1 cellular context compared by ENCODE assay signal in the genomic region with DNA sequence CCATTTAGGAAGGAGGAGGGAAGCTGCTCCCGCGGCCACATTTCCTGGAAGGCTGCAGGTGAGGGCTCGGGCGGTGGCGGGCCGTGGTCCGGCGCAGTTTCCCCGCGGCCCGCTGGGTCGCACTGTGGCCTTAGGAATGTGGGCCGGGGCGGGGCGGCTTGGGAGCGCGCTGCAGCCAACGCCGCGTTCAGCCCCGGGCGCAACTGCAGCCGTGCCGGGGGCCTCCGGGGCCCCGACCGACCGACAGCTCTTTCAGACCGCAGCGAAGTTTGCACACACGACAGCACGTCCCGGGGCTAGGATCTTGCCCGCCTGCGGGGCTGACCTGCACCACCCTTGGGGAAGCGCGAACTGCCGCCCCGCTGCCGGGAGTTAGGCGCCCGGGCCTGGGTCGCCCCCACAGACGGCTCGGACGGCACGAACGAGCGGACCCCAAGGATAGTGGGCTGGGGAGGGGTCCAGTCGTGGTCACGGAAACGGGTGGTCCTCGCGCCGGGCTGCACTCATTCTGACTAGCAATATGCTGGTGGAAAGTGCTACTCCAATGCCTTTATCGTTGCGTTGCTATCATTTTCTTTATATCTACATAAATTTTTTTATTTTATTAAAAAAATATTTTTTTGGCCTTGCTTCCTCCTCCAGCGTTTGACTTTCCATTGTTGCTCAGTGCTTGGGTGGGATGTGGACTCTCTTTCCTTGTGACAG.
TF ChIP-seq lines count a peak whose summit lies in the region.

No MANE protein-coding gene starts in this region.

TF ChIP-seq in WTC11, 78 proteins besides CTCF, POLR2A, EP300 and RAD21 (continued from another document and continues in another):
- TF ChIP-seq, protein P1, sequence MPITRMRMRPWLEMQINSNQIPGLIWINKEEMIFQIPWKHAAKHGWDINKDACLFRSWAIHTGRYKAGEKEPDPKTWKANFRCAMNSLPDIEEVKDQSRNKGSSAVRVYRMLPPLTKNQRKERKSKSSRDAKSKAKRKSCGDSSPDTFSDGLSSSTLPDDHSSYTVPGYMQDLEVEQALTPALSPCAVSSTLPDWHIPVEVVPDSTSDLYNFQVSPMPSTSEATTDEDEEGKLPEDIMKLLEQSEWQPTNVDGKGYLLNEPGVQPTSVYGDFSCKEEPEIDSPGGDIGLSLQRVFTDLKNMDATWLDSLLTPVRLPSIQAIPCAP (CRISPR knock-in tag; IDR thresholded peaks at IDR 0.05), result no peak
- TF ChIP-seq NFATC4 (CRISPR knock-in tag; IDR thresholded peaks at IDR 0.05) (no peak), SP1 (CRISPR knock-in tag; conservative IDR thresholded peaks at IDR 0.05) (no peak; the same call in 1 of the 2 replicates), TCF7 (CRISPR knock-in tag; IDR thresholded peaks at IDR 0.05; ENCODE audit: low read depth) (no peak), JUN (CRISPR knock-in tag; IDR thresholded peaks at IDR 0.05) (no peak), SMAD4 (CRISPR knock-in tag; IDR thresholded peaks at IDR 0.05) (no peak), ZNF416 (CRISPR knock-in tag; IDR thresholded peaks at IDR 0.05) (no peak), FOXP1 (CRISPR knock-in tag; IDR thresholded peaks at IDR 0.05; ENCODE audit: borderline replicate concordance) (no peak; the same call in 1 of the 2 replicates), GTF2I (CRISPR knock-in tag; conservative IDR thresholded peaks at IDR 0.05) (no peak), TEAD4 (CRISPR knock-in tag; IDR thresholded peaks at IDR 0.05) (no peak), RORB (CRISPR knock-in tag; IDR thresholded peaks at IDR 0.05) (no peak), ZNF138 (CRISPR knock-in tag; conservative IDR thresholded peaks at IDR 0.05) (peak; percentile 77; the same call in 1 of the 2 replicates), ZBTB21 (CRISPR knock-in tag; IDR thresholded peaks at IDR 0.05; ENCODE audit: borderline replicate concordance) (peak; percentile 89), CREB1 (CRISPR knock-in tag; IDR thresholded peaks at IDR 0.05) (no peak), MXD4 (CRISPR knock-in tag; IDR thresholded peaks at IDR 0.05; ENCODE audit: borderline replicate concordance) (no peak), PRRX2 (CRISPR knock-in tag; IDR thresholded peaks at IDR 0.05) (no peak), NR3C1 (CRISPR knock-in tag; conservative IDR thresholded peaks at IDR 0.05; ENCODE audit: low read depth) (peak; percentile 93; the same call in 1 of the 2 replicates), IRF2 (CRISPR knock-in tag; IDR thresholded peaks at IDR 0.05; ENCODE audit: borderline replicate concordance, low read depth) (no peak), SOX15 (CRISPR knock-in tag; IDR thresholded peaks at IDR 0.05) (no peak), ATF1 (CRISPR knock-in tag; IDR thresholded peaks at IDR 0.05) (no peak), TEAD1 (CRISPR knock-in tag; IDR thresholded peaks at IDR 0.05) (peak; percentile 59; the same call in 1 of the 2 replicates)
- TF ChIP-seq, protein P2, sequence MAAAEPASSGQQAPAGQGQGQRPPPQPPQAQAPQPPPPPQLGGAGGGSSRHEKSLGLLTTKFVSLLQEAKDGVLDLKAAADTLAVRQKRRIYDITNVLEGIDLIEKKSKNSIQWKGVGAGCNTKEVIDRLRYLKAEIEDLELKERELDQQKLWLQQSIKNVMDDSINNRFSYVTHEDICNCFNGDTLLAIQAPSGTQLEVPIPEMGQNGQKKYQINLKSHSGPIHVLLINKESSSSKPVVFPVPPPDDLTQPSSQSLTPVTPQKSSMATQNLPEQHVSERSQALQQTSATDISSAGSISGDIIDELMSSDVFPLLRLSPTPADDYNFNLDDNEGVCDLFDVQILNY (CRISPR knock-in tag; IDR thresholded peaks at IDR 0.05), result peak; percentile 61; the same call in 1 of the 2 replicates
- TF ChIP-seq, protein P3, sequence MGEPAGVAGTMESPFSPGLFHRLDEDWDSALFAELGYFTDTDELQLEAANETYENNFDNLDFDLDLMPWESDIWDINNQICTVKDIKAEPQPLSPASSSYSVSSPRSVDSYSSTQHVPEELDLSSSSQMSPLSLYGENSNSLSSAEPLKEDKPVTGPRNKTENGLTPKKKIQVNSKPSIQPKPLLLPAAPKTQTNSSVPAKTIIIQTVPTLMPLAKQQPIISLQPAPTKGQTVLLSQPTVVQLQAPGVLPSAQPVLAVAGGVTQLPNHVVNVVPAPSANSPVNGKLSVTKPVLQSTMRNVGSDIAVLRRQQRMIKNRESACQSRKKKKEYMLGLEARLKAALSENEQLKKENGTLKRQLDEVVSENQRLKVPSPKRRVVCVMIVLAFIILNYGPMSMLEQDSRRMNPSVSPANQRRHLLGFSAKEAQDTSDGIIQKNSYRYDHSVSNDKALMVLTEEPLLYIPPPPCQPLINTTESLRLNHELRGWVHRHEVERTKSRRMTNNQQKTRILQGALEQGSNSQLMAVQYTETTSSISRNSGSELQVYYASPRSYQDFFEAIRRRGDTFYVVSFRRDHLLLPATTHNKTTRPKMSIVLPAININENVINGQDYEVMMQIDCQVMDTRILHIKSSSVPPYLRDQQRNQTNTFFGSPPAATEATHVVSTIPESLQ (CRISPR knock-in tag; IDR thresholded peaks at IDR 0.05), result no peak
- TF ChIP-seq, protein P4, sequence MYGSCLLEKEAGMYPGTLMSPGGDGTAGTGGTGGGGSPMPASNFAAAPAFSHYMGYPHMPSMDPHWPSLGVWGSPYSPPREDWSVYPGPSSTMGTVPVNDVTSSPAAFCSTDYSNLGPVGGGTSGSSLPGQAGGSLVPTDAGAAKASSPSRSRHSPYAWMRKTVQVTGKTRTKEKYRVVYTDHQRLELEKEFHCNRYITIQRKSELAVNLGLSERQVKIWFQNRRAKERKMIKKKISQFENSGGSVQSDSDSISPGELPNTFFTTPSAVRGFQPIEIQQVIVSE (CRISPR knock-in tag; IDR thresholded peaks at IDR 0.05; ENCODE audit: borderline replicate concordance), result no peak
- TF ChIP-seq, protein P5, sequence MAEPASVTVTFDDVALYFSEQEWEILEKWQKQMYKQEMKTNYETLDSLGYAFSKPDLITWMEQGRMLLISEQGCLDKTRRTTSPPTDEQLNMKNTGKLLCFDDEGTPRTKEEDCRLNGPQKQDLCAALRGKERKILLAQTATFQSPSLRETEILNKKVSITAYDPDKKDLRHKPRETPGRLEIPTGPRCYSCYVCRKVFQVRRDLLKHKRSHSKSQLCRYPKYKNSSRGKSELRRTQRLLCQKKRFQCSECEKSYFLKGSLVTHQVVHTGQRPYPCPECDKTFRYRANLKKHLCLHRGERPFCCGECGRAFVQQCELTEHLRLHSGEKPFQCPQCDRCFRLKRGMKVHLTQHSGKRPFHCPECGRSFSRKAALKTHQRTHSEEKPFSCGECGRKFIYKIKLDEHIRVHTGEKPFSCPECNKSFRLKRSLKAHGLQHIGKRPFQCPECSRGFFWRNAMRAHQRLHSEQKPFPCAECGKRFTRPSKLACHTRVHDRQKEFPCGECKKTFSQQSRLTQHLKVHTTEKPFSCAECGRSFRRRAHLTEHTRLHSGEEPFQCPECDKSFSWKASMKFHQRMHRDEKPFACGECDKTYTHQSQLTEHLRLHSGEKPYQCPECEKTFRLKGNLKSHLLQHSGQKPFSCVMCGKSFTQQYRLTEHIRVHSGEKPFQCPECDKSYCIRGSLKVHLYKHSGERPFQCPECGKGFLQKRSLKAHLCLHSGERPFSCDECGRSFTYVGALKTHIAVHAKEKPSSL (CRISPR knock-in tag; conservative IDR thresholded peaks at IDR 0.05), result no peak
- TF ChIP-seq, protein P6, sequence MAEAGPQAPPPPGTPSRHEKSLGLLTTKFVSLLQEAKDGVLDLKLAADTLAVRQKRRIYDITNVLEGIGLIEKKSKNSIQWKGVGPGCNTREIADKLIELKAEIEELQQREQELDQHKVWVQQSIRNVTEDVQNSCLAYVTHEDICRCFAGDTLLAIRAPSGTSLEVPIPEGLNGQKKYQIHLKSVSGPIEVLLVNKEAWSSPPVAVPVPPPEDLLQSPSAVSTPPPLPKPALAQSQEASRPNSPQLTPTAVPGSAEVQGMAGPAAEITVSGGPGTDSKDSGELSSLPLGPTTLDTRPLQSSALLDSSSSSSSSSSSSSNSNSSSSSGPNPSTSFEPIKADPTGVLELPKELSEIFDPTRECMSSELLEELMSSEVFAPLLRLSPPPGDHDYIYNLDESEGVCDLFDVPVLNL (CRISPR knock-in tag; IDR thresholded peaks at IDR 0.05; ENCODE audit: borderline replicate concordance, low read depth), result no peak
- TF ChIP-seq, protein P7, sequence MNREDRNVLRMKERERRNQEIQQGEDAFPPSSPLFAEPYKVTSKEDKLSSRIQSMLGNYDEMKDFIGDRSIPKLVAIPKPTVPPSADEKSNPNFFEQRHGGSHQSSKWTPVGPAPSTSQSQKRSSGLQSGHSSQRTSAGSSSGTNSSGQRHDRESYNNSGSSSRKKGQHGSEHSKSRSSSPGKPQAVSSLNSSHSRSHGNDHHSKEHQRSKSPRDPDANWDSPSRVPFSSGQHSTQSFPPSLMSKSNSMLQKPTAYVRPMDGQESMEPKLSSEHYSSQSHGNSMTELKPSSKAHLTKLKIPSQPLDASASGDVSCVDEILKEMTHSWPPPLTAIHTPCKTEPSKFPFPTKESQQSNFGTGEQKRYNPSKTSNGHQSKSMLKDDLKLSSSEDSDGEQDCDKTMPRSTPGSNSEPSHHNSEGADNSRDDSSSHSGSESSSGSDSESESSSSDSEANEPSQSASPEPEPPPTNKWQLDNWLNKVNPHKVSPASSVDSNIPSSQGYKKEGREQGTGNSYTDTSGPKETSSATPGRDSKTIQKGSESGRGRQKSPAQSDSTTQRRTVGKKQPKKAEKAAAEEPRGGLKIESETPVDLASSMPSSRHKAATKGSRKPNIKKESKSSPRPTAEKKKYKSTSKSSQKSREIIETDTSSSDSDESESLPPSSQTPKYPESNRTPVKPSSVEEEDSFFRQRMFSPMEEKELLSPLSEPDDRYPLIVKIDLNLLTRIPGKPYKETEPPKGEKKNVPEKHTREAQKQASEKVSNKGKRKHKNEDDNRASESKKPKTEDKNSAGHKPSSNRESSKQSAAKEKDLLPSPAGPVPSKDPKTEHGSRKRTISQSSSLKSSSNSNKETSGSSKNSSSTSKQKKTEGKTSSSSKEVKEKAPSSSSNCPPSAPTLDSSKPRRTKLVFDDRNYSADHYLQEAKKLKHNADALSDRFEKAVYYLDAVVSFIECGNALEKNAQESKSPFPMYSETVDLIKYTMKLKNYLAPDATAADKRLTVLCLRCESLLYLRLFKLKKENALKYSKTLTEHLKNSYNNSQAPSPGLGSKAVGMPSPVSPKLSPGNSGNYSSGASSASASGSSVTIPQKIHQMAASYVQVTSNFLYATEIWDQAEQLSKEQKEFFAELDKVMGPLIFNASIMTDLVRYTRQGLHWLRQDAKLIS (CRISPR knock-in tag; IDR thresholded peaks at IDR 0.05; ENCODE audit: borderline replicate concordance), result peak; percentile 77; the same call in 1 of the 2 replicates
- TF ChIP-seq, protein P8, sequence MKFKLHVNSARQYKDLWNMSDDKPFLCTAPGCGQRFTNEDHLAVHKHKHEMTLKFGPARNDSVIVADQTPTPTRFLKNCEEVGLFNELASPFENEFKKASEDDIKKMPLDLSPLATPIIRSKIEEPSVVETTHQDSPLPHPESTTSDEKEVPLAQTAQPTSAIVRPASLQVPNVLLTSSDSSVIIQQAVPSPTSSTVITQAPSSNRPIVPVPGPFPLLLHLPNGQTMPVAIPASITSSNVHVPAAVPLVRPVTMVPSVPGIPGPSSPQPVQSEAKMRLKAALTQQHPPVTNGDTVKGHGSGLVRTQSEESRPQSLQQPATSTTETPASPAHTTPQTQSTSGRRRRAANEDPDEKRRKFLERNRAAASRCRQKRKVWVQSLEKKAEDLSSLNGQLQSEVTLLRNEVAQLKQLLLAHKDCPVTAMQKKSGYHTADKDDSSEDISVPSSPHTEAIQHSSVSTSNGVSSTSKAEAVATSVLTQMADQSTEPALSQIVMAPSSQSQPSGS (CRISPR knock-in tag; IDR thresholded peaks at IDR 0.05; ENCODE audit: borderline replicate concordance, low read depth), result no peak
- TF ChIP-seq, protein P9, sequence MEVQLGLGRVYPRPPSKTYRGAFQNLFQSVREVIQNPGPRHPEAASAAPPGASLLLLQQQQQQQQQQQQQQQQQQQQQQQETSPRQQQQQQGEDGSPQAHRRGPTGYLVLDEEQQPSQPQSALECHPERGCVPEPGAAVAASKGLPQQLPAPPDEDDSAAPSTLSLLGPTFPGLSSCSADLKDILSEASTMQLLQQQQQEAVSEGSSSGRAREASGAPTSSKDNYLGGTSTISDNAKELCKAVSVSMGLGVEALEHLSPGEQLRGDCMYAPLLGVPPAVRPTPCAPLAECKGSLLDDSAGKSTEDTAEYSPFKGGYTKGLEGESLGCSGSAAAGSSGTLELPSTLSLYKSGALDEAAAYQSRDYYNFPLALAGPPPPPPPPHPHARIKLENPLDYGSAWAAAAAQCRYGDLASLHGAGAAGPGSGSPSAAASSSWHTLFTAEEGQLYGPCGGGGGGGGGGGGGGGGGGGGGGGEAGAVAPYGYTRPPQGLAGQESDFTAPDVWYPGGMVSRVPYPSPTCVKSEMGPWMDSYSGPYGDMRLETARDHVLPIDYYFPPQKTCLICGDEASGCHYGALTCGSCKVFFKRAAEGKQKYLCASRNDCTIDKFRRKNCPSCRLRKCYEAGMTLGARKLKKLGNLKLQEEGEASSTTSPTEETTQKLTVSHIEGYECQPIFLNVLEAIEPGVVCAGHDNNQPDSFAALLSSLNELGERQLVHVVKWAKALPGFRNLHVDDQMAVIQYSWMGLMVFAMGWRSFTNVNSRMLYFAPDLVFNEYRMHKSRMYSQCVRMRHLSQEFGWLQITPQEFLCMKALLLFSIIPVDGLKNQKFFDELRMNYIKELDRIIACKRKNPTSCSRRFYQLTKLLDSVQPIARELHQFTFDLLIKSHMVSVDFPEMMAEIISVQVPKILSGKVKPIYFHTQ (CRISPR knock-in tag; IDR thresholded peaks at IDR 0.05), result no peak
- TF ChIP-seq, protein P10, sequence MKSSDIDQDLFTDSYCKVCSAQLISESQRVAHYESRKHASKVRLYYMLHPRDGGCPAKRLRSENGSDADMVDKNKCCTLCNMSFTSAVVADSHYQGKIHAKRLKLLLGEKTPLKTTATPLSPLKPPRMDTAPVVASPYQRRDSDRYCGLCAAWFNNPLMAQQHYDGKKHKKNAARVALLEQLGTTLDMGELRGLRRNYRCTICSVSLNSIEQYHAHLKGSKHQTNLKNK (CRISPR knock-in tag; IDR thresholded peaks at IDR 0.05), result no peak
- TF ChIP-seq, protein P11, sequence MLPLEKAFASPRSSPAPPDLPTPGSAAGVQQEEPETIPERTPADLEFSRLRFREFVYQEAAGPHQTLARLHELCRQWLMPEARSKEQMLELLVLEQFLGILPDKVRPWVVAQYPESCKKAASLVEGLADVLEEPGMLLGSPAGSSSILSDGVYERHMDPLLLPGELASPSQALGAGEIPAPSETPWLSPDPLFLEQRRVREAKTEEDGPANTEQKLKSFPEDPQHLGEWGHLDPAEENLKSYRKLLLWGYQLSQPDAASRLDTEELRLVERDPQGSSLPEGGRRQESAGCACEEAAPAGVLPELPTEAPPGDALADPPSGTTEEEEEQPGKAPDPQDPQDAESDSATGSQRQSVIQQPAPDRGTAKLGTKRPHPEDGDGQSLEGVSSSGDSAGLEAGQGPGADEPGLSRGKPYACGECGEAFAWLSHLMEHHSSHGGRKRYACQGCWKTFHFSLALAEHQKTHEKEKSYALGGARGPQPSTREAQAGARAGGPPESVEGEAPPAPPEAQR (CRISPR knock-in tag; IDR thresholded peaks at IDR 0.05), result no peak
- TF ChIP-seq, protein P12, sequence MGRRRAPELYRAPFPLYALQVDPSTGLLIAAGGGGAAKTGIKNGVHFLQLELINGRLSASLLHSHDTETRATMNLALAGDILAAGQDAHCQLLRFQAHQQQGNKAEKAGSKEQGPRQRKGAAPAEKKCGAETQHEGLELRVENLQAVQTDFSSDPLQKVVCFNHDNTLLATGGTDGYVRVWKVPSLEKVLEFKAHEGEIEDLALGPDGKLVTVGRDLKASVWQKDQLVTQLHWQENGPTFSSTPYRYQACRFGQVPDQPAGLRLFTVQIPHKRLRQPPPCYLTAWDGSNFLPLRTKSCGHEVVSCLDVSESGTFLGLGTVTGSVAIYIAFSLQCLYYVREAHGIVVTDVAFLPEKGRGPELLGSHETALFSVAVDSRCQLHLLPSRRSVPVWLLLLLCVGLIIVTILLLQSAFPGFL (CRISPR knock-in tag; IDR thresholded peaks at IDR 0.05; ENCODE audit: borderline replicate concordance), result no peak
